In genomic region chr11:67436459-67437081, GRCh38 we compare ENCODE assay signal across 8 cellular contexts. TPM values are rescaled to one million over a fixed set of nuclear protein-coding genes. Genes with fewer than 3 reads are reported as not detected.
DNase-seq lines count a peak whose midpoint lies in the region; ATAC-seq, FAIRE-seq and TF ChIP-seq lines count a peak whose summit lies in the region.

No MANE protein-coding gene starts in this region.

- peak overlapping the region; percentile 96 for H3K27ac Mint-ChIP-seq in activated CD8-positive, alpha-beta T cell treated with anti-CD3 and anti-CD28 coated beads, Interleukin-2, amount 10 ng/mL, durations not matched to agents 7 days and 5 days
- no peak overlapping the region for H3K27ac Mint-ChIP-seq in type B pancreatic cell

- DNase-seq in activated CD8-positive, alpha-beta T cell treated with anti-CD3 and anti-CD28 coated beads, Interleukin-2, amount 10 ng/mL, durations not matched to agents 7 days and 5 days = peak; percentile 88
- DNase-seq in HepG2 (ENCODE audit: low spot score) (no peak), RCC 7860 (ENCODE audit: low spot score) (no peak), type B pancreatic cell (ENCODE audit: extremely low spot score, unreplicated experiment) (no peak), amniotic stem cell (lab: John Stamatoyannopoulos, UW) (no peak)

- peaks cover 18 to 28% of the 10 kb centered on the region in 2 experiments; a peak in 4 of 5 replicates for H3K36me3 ChIP-seq in HepG2 (replicated peaks in 1 of 2; ENCODE audit: control insufficient read depth in 1 of 2, insufficient read depth in 2 of 2, low read length in 2 of 2)
- peaks cover 54% of the 10 kb centered on the region for H3K36me3 ChIP-seq in thymus (ENCODE audit: control insufficient read depth, insufficient read depth)

- H3K4me3 ChIP-seq in GM12875 (ENCODE audit: low read depth, low read length) = peak overlapping the region; percentile 95
- no peak overlapping the region for H3K4me3 ChIP-seq in HepG2 (replicated peaks in 1 of 3; ENCODE audit: insufficient read depth in 1 of 3, low read depth in 2 of 3, low read length in 3 of 3)
- H3K4me3 ChIP-seq in thymus (ENCODE audit: low read length) = peak overlapping the region; percentile 91

- H3K27me3 ChIP-seq in HepG2 (ENCODE audit: control insufficient read depth in 1 of 2, insufficient read depth in 2 of 2, low read length in 2 of 2) (no peaks in the 10 kb centered on the region), thymus (ENCODE audit: control insufficient read depth, insufficient read depth) (no peaks in the 10 kb centered on the region)

- TF ChIP-seq CTCF in GM12875 (IDR thresholded peaks at IDR 0.05; ENCODE audit: borderline replicate concordance, insufficient read depth, low read depth, low read length) (no peak), HepG2 (CRISPR knock-in tag; IDR thresholded peaks at IDR 0.05) (no peak), type B pancreatic cell (conservative IDR thresholded peaks at IDR 0.05) (no peak)

- H3K36me3 Mint-ChIP-seq in activated CD8-positive, alpha-beta T cell treated with anti-CD3 and anti-CD28 coated beads, Interleukin-2, amount 10 ng/mL, durations not matched to agents 7 days and 5 days (ENCODE audit: low read depth) = peaks cover 79% of the 10 kb centered on the region
- no peaks in the 10 kb centered on the region for H3K36me3 Mint-ChIP-seq in type B pancreatic cell

- TF ChIP-seq EP300 in HepG2 (IDR thresholded peaks at IDR 0.05; ENCODE audit: low read depth in 2 of 2, low read length in 2 of 2) = no peak
- no peak for TF ChIP-seq EP300 in HepG2 (CRISPR knock-in tag; IDR thresholded peaks at IDR 0.05; ENCODE audit: borderline replicate concordance)

- no peak for TF ChIP-seq RAD21 in HepG2 (CRISPR knock-in tag; IDR thresholded peaks at IDR 0.05)

- no peak overlapping the region for H3K9ac ChIP-seq in HepG2 (ENCODE audit: insufficient read depth, low read depth, low read length)

- no peaks in the 10 kb centered on the region for H4K20me1 ChIP-seq in HepG2 (ENCODE audit: insufficient read depth, low read length)

- no peaks in the 10 kb centered on the region for H3K79me2 ChIP-seq in HepG2 (ENCODE audit: insufficient read depth, low read length)

- FAIRE-seq in HepG2 (lab: Jason Lieb, UNC) = no peak
- FAIRE-seq in RCC 7860 (lab: Jason Lieb, UNC) = no peak

- POLR2A ChIA-PET in activated CD8-positive, alpha-beta T cell treated with anti-CD3 and anti-CD28 coated beads, Interleukin-2, amount 10 ng/mL, durations not matched to agents 7 days and 5 days (lab: Charles Lee) = interaction anchor here (0.6 to 8.9 kb wide), 25 partner anchors 8 to 377 kb away, joined by 3 to 109 read pairs (median 9); partner anchors contain the start of genes AIP, CABP4, CDK2AP2 and GPR152
- POLR2A ChIA-PET in HepG2 (lab: Yijun Ruan, JAX) = interaction anchor here (1.4 to 1.6 kb wide), 2 partner anchors 8 to 32 kb away, joined by 3 to 4 read pairs; partner anchors contain the start of gene RPS6KB2

- ATAC-seq in HG03439 (IDR thresholded peaks at IDR 0.05; ENCODE audit: unreplicated experiment) (peak; percentile 36), HepG2 (no peak)
- peak; percentile 38 for ATAC-seq in activated CD8-positive, alpha-beta T cell treated with anti-CD3 and anti-CD28 coated beads, Interleukin-2, amount 10 ng/mL, durations not matched to agents 7 days and 5 days

- H3K27me3 Mint-ChIP-seq in activated CD8-positive, alpha-beta T cell treated with anti-CD3 and anti-CD28 coated beads, Interleukin-2, amount 10 ng/mL, durations not matched to agents 7 days and 5 days (ENCODE audit: low read depth) = no peaks in the 10 kb centered on the region
- H3K27me3 Mint-ChIP-seq in type B pancreatic cell = no peaks in the 10 kb centered on the region

- intact Hi-C loops in HepG2 (cut with micrococcal nuclease; ENCODE audit: unreplicated experiment) = no loop called here

- CTCF ChIA-PET in activated CD8-positive, alpha-beta T cell treated with anti-CD3 and anti-CD28 coated beads, Interleukin-2, amount 10 ng/mL, durations not matched to agents 7 days and 5 days (lab: Charles Lee) = interaction anchor here (0.7 to 2.9 kb wide), 17 partner anchors 8 to 85 kb away, joined by 3 to 20 read pairs (median 6); partner anchors contain the start of genes AIP, CDK2AP2, PITPNM1 and PPP1CA
- CTCF ChIA-PET in HepG2 (lab: Yijun Ruan, JAX; ENCODE audit: low intra/inter-chr PET ratio, low total read pairs) = no interaction called here

- no peak for TF ChIP-seq POLR2A in HepG2 (IDR thresholded peaks at IDR 0.05; ENCODE audit: insufficient read depth in 1 of 2, low read depth in 2 of 2, low read length in 2 of 2)

- H3K4me1 ChIP-seq in HepG2 (ENCODE audit: insufficient read depth, low read length) = no peaks in the 10 kb centered on the region
- peaks cover 53% of the 10 kb centered on the region for H3K4me1 ChIP-seq in thymus (ENCODE audit: control insufficient read depth, insufficient read depth, low read length)

- H3K9me3 ChIP-seq in HepG2 (ENCODE audit: low read length) (no peaks in the 10 kb centered on the region), thymus (ENCODE audit: control insufficient read depth) (no peaks in the 10 kb centered on the region)

- in situ Hi-C loops in HepG2 (cut with HindIII; ENCODE audit: extremely low pct_ligation_motif_present, low pct_unique_long_range_greater_than_20kb) = no loop called here

- no peak overlapping the region for H2AFZ ChIP-seq in HepG2 (ENCODE audit: low read length)

- WGBS in HepG2 (ENCODE audit: low lambda C conversion rate) = 72% methylated on average over 6 of the region's 6 CpGs
- WGBS in thymus = 4% methylated on average over 6 of the region's 6 CpGs

- BruUV-seq in HepG2 (replicated peaks; lab: Mats Ljungman, UMichigan) = no TSS peak

- no peak overlapping the region for H3K4me2 ChIP-seq in HepG2 (ENCODE audit: low read depth, low read length)

- peaks cover 62% of the 10 kb centered on the region for H3K4me1 Mint-ChIP-seq in activated CD8-positive, alpha-beta T cell treated with anti-CD3 and anti-CD28 coated beads, Interleukin-2, amount 10 ng/mL, durations not matched to agents 7 days and 5 days (ENCODE audit: low read depth)
- no peaks in the 10 kb centered on the region for H3K4me1 Mint-ChIP-seq in type B pancreatic cell (ENCODE audit: unreplicated experiment)

- H3K27ac ChIP-seq in HepG2 (ENCODE audit: extremely low read length, insufficient read depth, low read length) (no peak overlapping the region), thymus (ENCODE audit: low read depth) (peak overlapping the region; percentile 90)

- no peaks in the 10 kb centered on the region for H3K9me3 Mint-ChIP-seq in activated CD8-positive, alpha-beta T cell treated with anti-CD3 and anti-CD28 coated beads, Interleukin-2, amount 10 ng/mL, durations not matched to agents 7 days and 5 days (ENCODE audit: insufficient read depth)
- H3K9me3 Mint-ChIP-seq in type B pancreatic cell = no peaks in the 10 kb centered on the region

- H3K4me3 Mint-ChIP-seq in activated CD8-positive, alpha-beta T cell treated with anti-CD3 and anti-CD28 coated beads, Interleukin-2, amount 10 ng/mL, durations not matched to agents 7 days and 5 days = peak overlapping the region; percentile 84
- H3K4me3 Mint-ChIP-seq in type B pancreatic cell = no peak overlapping the region

RNA-seq across cellular contexts. Expression of gene PTPRCAP, which starts 0.9 kb away (rescaled TPM):
- total RNA-seq in activated CD8-positive, alpha-beta T cell treated with anti-CD3 and anti-CD28 coated beads, Interleukin-2, amount 10 ng/mL, durations not matched to agents 7 days and 5 days = 100 to 1,000 TPM; 445 to 447 TPM
- 0.46 and 0.60 TPM in 2 replicates for total RNA-seq in HepG2 (2016; rRNA removed; fragmentation: Illumina TruSeq; extraction: Trizol)
- not detected in 2 replicates for total RNA-seq in HepG2 (2016; cell fraction: cytosol; rRNA removed; fragmentation: Illumina TruSeq; extraction: Trizol; ENCODE audit: low read depth)
- total RNA-seq in HepG2 (2016; cell fraction: insoluble cytoplasmic fraction; rRNA removed; fragmentation: Illumina TruSeq; extraction: Trizol) = 0.19 and 0.25 TPM in 2 replicates
- total RNA-seq in HepG2 (2016; cell fraction: membrane; rRNA removed; fragmentation: Illumina TruSeq; extraction: Trizol) = not detected in 2 replicates
- total RNA-seq in HepG2 (2016; cell fraction: nucleus; rRNA removed; fragmentation: Illumina TruSeq; extraction: Trizol) = 0.40 and 0.53 TPM in 2 replicates
- 0.56 and 0.70 TPM in 2 replicates for polyA plus RNA-seq in HepG2 (2011; rRNA removed)
- polyA plus RNA-seq in HepG2 (2011; cell fraction: cytosol; rRNA removed) = 0.08 and 0.63 TPM in 2 replicates
- polyA plus RNA-seq in HepG2 (2011; cell fraction: nucleus; rRNA removed) = 12.4 and 18.9 TPM in 2 replicates
- polyA plus RNA-seq in HepG2 (2012) = 0.19 TPM in 1 of 2 replicates, not detected in the other
- 0.18 TPM in 1 of 2 replicates, not detected in the other for polyA plus RNA-seq in HepG2 (2016; cell fraction: cytosol; fragmentation: Illumina TruSeq; extraction: Trizol; ENCODE audit: low read depth)
- polyA plus RNA-seq in HepG2 (2016; cell fraction: insoluble cytoplasmic fraction; fragmentation: Illumina TruSeq; extraction: Trizol; ENCODE audit: low read depth) = 0.21 and 0.26 TPM in 2 replicates
- 0.16 TPM in 1 of 2 replicates, not detected in the other for polyA plus RNA-seq in HepG2 (2016; cell fraction: membrane; fragmentation: Illumina TruSeq; extraction: Trizol; ENCODE audit: low read depth)
- polyA plus RNA-seq in HepG2 (2016; cell fraction: nucleus; fragmentation: Illumina TruSeq; extraction: Trizol; ENCODE audit: insufficient read depth, low read depth) = 1.9 and 2.3 TPM in 2 replicates
- polyA minus RNA-seq in HepG2 (2011; rRNA and poly(A)+ RNA removed; ENCODE audit: low replicate concordance) = 0.58 and 1.1 TPM in 2 replicates
- not detected in 2 replicates for polyA minus RNA-seq in HepG2 (2011; cell fraction: cytosol; rRNA and poly(A)+ RNA removed)
- 0.90 and 0.99 TPM in 2 replicates for polyA minus RNA-seq in HepG2 (2011; cell fraction: nucleus; rRNA and poly(A)+ RNA removed)
- polyA plus RNA-seq in thymus = 151 TPM
- 1.1 and 2.0 TPM in 2 replicates for total RNA-seq in type B pancreatic cell (ENCODE audit: low replicate concordance)

RNA-seq across cellular contexts. Expression of gene CORO1B, which starts 6.7 kb away (rescaled TPM):
- 100 to 1,000 TPM; 157 to 169 TPM for total RNA-seq in activated CD8-positive, alpha-beta T cell treated with anti-CD3 and anti-CD28 coated beads, Interleukin-2, amount 10 ng/mL, durations not matched to agents 7 days and 5 days
- total RNA-seq in HepG2 (2016; rRNA removed; fragmentation: Illumina TruSeq; extraction: Trizol) (32.2 and 32.9 TPM in 2 replicates), type B pancreatic cell (ENCODE audit: low replicate concordance) (77.4 and 90.2 TPM in 2 replicates)
- total RNA-seq in HepG2 (2016; cell fraction: cytosol; rRNA removed; fragmentation: Illumina TruSeq; extraction: Trizol; ENCODE audit: low read depth) = 9.3 and 11.4 TPM in 2 replicates
- 29.5 and 35.9 TPM in 2 replicates for total RNA-seq in HepG2 (2016; cell fraction: insoluble cytoplasmic fraction; rRNA removed; fragmentation: Illumina TruSeq; extraction: Trizol)
- 14.1 and 14.3 TPM in 2 replicates for total RNA-seq in HepG2 (2016; cell fraction: membrane; rRNA removed; fragmentation: Illumina TruSeq; extraction: Trizol)
- total RNA-seq in HepG2 (2016; cell fraction: nucleus; rRNA removed; fragmentation: Illumina TruSeq; extraction: Trizol) = 26.1 and 28.4 TPM in 2 replicates
- polyA plus RNA-seq in HepG2 (2011; rRNA removed) (33.8 and 48.8 TPM in 2 replicates), thymus (32.3 TPM)
- 33.9 and 59.2 TPM in 2 replicates for polyA plus RNA-seq in HepG2 (2011; cell fraction: cytosol; rRNA removed)
- 96.0 and 115 TPM in 2 replicates for polyA plus RNA-seq in HepG2 (2011; cell fraction: nucleus; rRNA removed)
- polyA plus RNA-seq in HepG2 (2012) = 16.2 and 31.3 TPM in 2 replicates
- polyA plus RNA-seq in HepG2 (2016; cell fraction: cytosol; fragmentation: Illumina TruSeq; extraction: Trizol; ENCODE audit: low read depth) = 11.3 TPM in 2 replicates
- 45.3 and 48.2 TPM in 2 replicates for polyA plus RNA-seq in HepG2 (2016; cell fraction: insoluble cytoplasmic fraction; fragmentation: Illumina TruSeq; extraction: Trizol; ENCODE audit: low read depth)
- polyA plus RNA-seq in HepG2 (2016; cell fraction: membrane; fragmentation: Illumina TruSeq; extraction: Trizol; ENCODE audit: low read depth) = 12.1 and 13.6 TPM in 2 replicates
- polyA plus RNA-seq in HepG2 (2016; cell fraction: nucleus; fragmentation: Illumina TruSeq; extraction: Trizol; ENCODE audit: insufficient read depth, low read depth) = 59.2 and 60.1 TPM in 2 replicates
- polyA minus RNA-seq in HepG2 (2011; rRNA and poly(A)+ RNA removed; ENCODE audit: low replicate concordance) = 100 and 106 TPM in 2 replicates
- 27.3 and 29.6 TPM in 2 replicates for polyA minus RNA-seq in HepG2 (2011; cell fraction: cytosol; rRNA and poly(A)+ RNA removed)
- polyA minus RNA-seq in HepG2 (2011; cell fraction: nucleus; rRNA and poly(A)+ RNA removed) = 16.3 and 29.5 TPM in 2 replicates

RNA-seq across cellular contexts. Expression of gene RPS6KB2, which starts 8.3 kb away (rescaled TPM):
- total RNA-seq in activated CD8-positive, alpha-beta T cell treated with anti-CD3 and anti-CD28 coated beads, Interleukin-2, amount 10 ng/mL, durations not matched to agents 7 days and 5 days = 10 to 100 TPM; 64.0 to 66.9 TPM
- total RNA-seq in HepG2 (2016; rRNA removed; fragmentation: Illumina TruSeq; extraction: Trizol) = 35.3 and 54.8 TPM in 2 replicates
- 168 and 174 TPM in 2 replicates for total RNA-seq in HepG2 (2016; cell fraction: cytosol; rRNA removed; fragmentation: Illumina TruSeq; extraction: Trizol; ENCODE audit: low read depth)
- 32.3 and 55.5 TPM in 2 replicates for total RNA-seq in HepG2 (2016; cell fraction: insoluble cytoplasmic fraction; rRNA removed; fragmentation: Illumina TruSeq; extraction: Trizol)
- total RNA-seq in HepG2 (2016; cell fraction: membrane; rRNA removed; fragmentation: Illumina TruSeq; extraction: Trizol) = 208 and 210 TPM in 2 replicates
- total RNA-seq in HepG2 (2016; cell fraction: nucleus; rRNA removed; fragmentation: Illumina TruSeq; extraction: Trizol) = 30.9 and 37.1 TPM in 2 replicates
- polyA plus RNA-seq in HepG2 (2011; rRNA removed) = 52.9 and 59.2 TPM in 2 replicates
- polyA plus RNA-seq in HepG2 (2011; cell fraction: cytosol; rRNA removed) = 53.5 and 73.0 TPM in 2 replicates
- 93.3 and 107 TPM in 2 replicates for polyA plus RNA-seq in HepG2 (2011; cell fraction: nucleus; rRNA removed)
- 29.0 and 33.0 TPM in 2 replicates for polyA plus RNA-seq in HepG2 (2012)
- 249 TPM in 2 replicates for polyA plus RNA-seq in HepG2 (2016; cell fraction: cytosol; fragmentation: Illumina TruSeq; extraction: Trizol; ENCODE audit: low read depth)
- polyA plus RNA-seq in HepG2 (2016; cell fraction: insoluble cytoplasmic fraction; fragmentation: Illumina TruSeq; extraction: Trizol; ENCODE audit: low read depth) = 40.0 and 51.3 TPM in 2 replicates
- 229 and 244 TPM in 2 replicates for polyA plus RNA-seq in HepG2 (2016; cell fraction: membrane; fragmentation: Illumina TruSeq; extraction: Trizol; ENCODE audit: low read depth)
- polyA plus RNA-seq in HepG2 (2016; cell fraction: nucleus; fragmentation: Illumina TruSeq; extraction: Trizol; ENCODE audit: insufficient read depth, low read depth) = 58.6 and 65.2 TPM in 2 replicates
- polyA minus RNA-seq in HepG2 (2011; rRNA and poly(A)+ RNA removed; ENCODE audit: low replicate concordance) = 70.8 and 120 TPM in 2 replicates
- 23.5 and 24.7 TPM in 2 replicates for polyA minus RNA-seq in HepG2 (2011; cell fraction: cytosol; rRNA and poly(A)+ RNA removed)
- polyA minus RNA-seq in HepG2 (2011; cell fraction: nucleus; rRNA and poly(A)+ RNA removed) = 27.9 and 33.3 TPM in 2 replicates
- polyA plus RNA-seq in thymus = 76.8 TPM
- 55.5 and 57.0 TPM in 2 replicates for total RNA-seq in type B pancreatic cell (ENCODE audit: low replicate concordance)

RNA-seq across cellular contexts. Expression of gene GPR152, which starts 16.0 kb away (rescaled TPM):
- total RNA-seq in activated CD8-positive, alpha-beta T cell treated with anti-CD3 and anti-CD28 coated beads, Interleukin-2, amount 10 ng/mL, durations not matched to agents 7 days and 5 days = not detected
- total RNA-seq in HepG2 (2016; rRNA removed; fragmentation: Illumina TruSeq; extraction: Trizol) = not detected in 2 replicates
- not detected in 2 replicates for total RNA-seq in HepG2 (2016; cell fraction: cytosol; rRNA removed; fragmentation: Illumina TruSeq; extraction: Trizol; ENCODE audit: low read depth)
- not detected in 2 replicates for total RNA-seq in HepG2 (2016; cell fraction: insoluble cytoplasmic fraction; rRNA removed; fragmentation: Illumina TruSeq; extraction: Trizol)
- not detected in 2 replicates for total RNA-seq in HepG2 (2016; cell fraction: membrane; rRNA removed; fragmentation: Illumina TruSeq; extraction: Trizol)
- not detected in 2 replicates for total RNA-seq in HepG2 (2016; cell fraction: nucleus; rRNA removed; fragmentation: Illumina TruSeq; extraction: Trizol)
- not detected in 2 replicates for polyA plus RNA-seq in HepG2 (2011; rRNA removed)
- polyA plus RNA-seq in HepG2 (2011; cell fraction: cytosol; rRNA removed) = not detected in 2 replicates
- not detected in 2 replicates for polyA plus RNA-seq in HepG2 (2011; cell fraction: nucleus; rRNA removed)
- not detected in 2 replicates for polyA plus RNA-seq in HepG2 (2012)
- not detected in 2 replicates for polyA plus RNA-seq in HepG2 (2016; cell fraction: cytosol; fragmentation: Illumina TruSeq; extraction: Trizol; ENCODE audit: low read depth)
- polyA plus RNA-seq in HepG2 (2016; cell fraction: insoluble cytoplasmic fraction; fragmentation: Illumina TruSeq; extraction: Trizol; ENCODE audit: low read depth) = not detected in 2 replicates
- polyA plus RNA-seq in HepG2 (2016; cell fraction: membrane; fragmentation: Illumina TruSeq; extraction: Trizol; ENCODE audit: low read depth) = not detected in 2 replicates
- polyA plus RNA-seq in HepG2 (2016; cell fraction: nucleus; fragmentation: Illumina TruSeq; extraction: Trizol; ENCODE audit: insufficient read depth, low read depth) = not detected in 2 replicates
- not detected in 2 replicates for polyA minus RNA-seq in HepG2 (2011; rRNA and poly(A)+ RNA removed; ENCODE audit: low replicate concordance)
- polyA minus RNA-seq in HepG2 (2011; cell fraction: cytosol; rRNA and poly(A)+ RNA removed) = not detected in 2 replicates
- polyA minus RNA-seq in HepG2 (2011; cell fraction: nucleus; rRNA and poly(A)+ RNA removed) = not detected in 2 replicates
- polyA plus RNA-seq in thymus = not detected
- total RNA-seq in type B pancreatic cell (ENCODE audit: low replicate concordance) = not detected in 2 replicates

RNA-seq across cellular contexts. Expression of gene CABP4, which starts 18.6 kb away (rescaled TPM):
- 1 to 10 TPM; 1.6 to 1.9 TPM for total RNA-seq in activated CD8-positive, alpha-beta T cell treated with anti-CD3 and anti-CD28 coated beads, Interleukin-2, amount 10 ng/mL, durations not matched to agents 7 days and 5 days
- not detected in 2 replicates for total RNA-seq in HepG2 (2016; rRNA removed; fragmentation: Illumina TruSeq; extraction: Trizol)
- not detected in 2 replicates for total RNA-seq in HepG2 (2016; cell fraction: cytosol; rRNA removed; fragmentation: Illumina TruSeq; extraction: Trizol; ENCODE audit: low read depth)
- not detected in 2 replicates for total RNA-seq in HepG2 (2016; cell fraction: insoluble cytoplasmic fraction; rRNA removed; fragmentation: Illumina TruSeq; extraction: Trizol)
- not detected in 2 replicates for total RNA-seq in HepG2 (2016; cell fraction: membrane; rRNA removed; fragmentation: Illumina TruSeq; extraction: Trizol)
- not detected in 2 replicates for total RNA-seq in HepG2 (2016; cell fraction: nucleus; rRNA removed; fragmentation: Illumina TruSeq; extraction: Trizol)
- polyA plus RNA-seq in HepG2 (2011; rRNA removed) = not detected in 2 replicates
- not detected in 2 replicates for polyA plus RNA-seq in HepG2 (2011; cell fraction: cytosol; rRNA removed)
- not detected in 2 replicates for polyA plus RNA-seq in HepG2 (2011; cell fraction: nucleus; rRNA removed)
- polyA plus RNA-seq in HepG2 (2012) = not detected in 2 replicates
- not detected in 2 replicates for polyA plus RNA-seq in HepG2 (2016; cell fraction: cytosol; fragmentation: Illumina TruSeq; extraction: Trizol; ENCODE audit: low read depth)
- polyA plus RNA-seq in HepG2 (2016; cell fraction: insoluble cytoplasmic fraction; fragmentation: Illumina TruSeq; extraction: Trizol; ENCODE audit: low read depth) = not detected in 2 replicates
- not detected in 2 replicates for polyA plus RNA-seq in HepG2 (2016; cell fraction: membrane; fragmentation: Illumina TruSeq; extraction: Trizol; ENCODE audit: low read depth)
- not detected in 2 replicates for polyA plus RNA-seq in HepG2 (2016; cell fraction: nucleus; fragmentation: Illumina TruSeq; extraction: Trizol; ENCODE audit: insufficient read depth, low read depth)
- not detected in 2 replicates for polyA minus RNA-seq in HepG2 (2011; rRNA and poly(A)+ RNA removed; ENCODE audit: low replicate concordance)
- polyA minus RNA-seq in HepG2 (2011; cell fraction: cytosol; rRNA and poly(A)+ RNA removed) = not detected in 2 replicates
- polyA minus RNA-seq in HepG2 (2011; cell fraction: nucleus; rRNA and poly(A)+ RNA removed) = not detected in 2 replicates
- 1.6 TPM for polyA plus RNA-seq in thymus
- total RNA-seq in type B pancreatic cell (ENCODE audit: low replicate concordance) = not detected in 2 replicates

Comparison
In these comparisons a context has a peak if more than half of its experiments do, and no peak if none do; other contexts are left out.
1. H3K4me3 ChIP-seq: peak in GM12875 (single experiment) and thymus (single experiment); none in HepG2 (0 of 3).
2. RNA of gene PTPRCAP, which starts 0.9 kb away (total RNA-seq): 445 to 447 TPM in activated CD8-positive, alpha-beta T cell treated with anti-CD3 and anti-CD28 coated beads, Interleukin-2, amount 10 ng/mL, durations not matched to agents 7 days and 5 days; 1.1 to 2.0 TPM in type B pancreatic cell and 0.19 to 0.60 TPM in HepG2; every median in the first group is over 100 times any median in the second.